Comparison of ENCODE assay signal across 23 cellular contexts in genomic region chr11:73591050-73591449, GRCh38. TPM values are rescaled to one million over a fixed set of nuclear protein-coding genes. Genes with fewer than 3 reads are reported as not detected.
"Had no signal": no experiment of that assay in that cellular context is flagged by ENCODE, and none has a peak within 500 bp of the region (broad histone marks: within the 10 kb centered on the region; RNA-seq: fewer than 3 reads in every experiment).

No MANE protein-coding gene starts in this region.

- ATAC-seq: left ventricle myocardium superior; psoas muscle; right lobe of liver; stimulated activated effector memory CD8-positive, alpha-beta T cell treated with anti-CD3 and anti-CD28 coated beads, Interleukin-12 subunit alpha, Interleukin-12 subunit beta, amount 100 ng/mL, for 72 hours; stimulated activated naive CD8-positive, alpha-beta T cell treated with anti-CD3 and anti-CD28 coated beads, Interleukin-15, Interleukin-2, amounts not matched to agents 100 U/mL and 50 U/mL, for 24 hours had no signal

- H3K27me3 ChIP-seq: colonic mucosa, right lobe of liver, suprapubic skin, thyroid gland, upper lobe of left lung, vagina had no signal

- H3K9me3 ChIP-seq: colonic mucosa, psoas muscle, right lobe of liver, suprapubic skin, thyroid gland, upper lobe of left lung, vagina had no signal

- H3K27ac ChIP-seq: colonic mucosa, psoas muscle, right lobe of liver, suprapubic skin, thyroid gland, upper lobe of left lung, vagina had no signal

- H3K36me3 ChIP-seq: colonic mucosa, right lobe of liver, suprapubic skin, thyroid gland, upper lobe of left lung, vagina had no signal

- H3K4me3 ChIP-seq: colonic mucosa, lung, psoas muscle, right lobe of liver, suprapubic skin, thyroid gland, upper lobe of left lung, vagina had no signal

- H3K9me3 Mint-ChIP-seq: naive B cell; nephron; stimulated activated effector memory CD8-positive, alpha-beta T cell treated with anti-CD3 and anti-CD28 coated beads, Interleukin-12 subunit alpha, Interleukin-12 subunit beta, amount 100 ng/mL, for 72 hours had no signal

- H3K27ac Mint-ChIP-seq: nephron had no signal

- H3K36me3 Mint-ChIP-seq: naive B cell; stimulated activated effector memory CD8-positive, alpha-beta T cell treated with anti-CD3 and anti-CD28 coated beads, Interleukin-12 subunit alpha, Interleukin-12 subunit beta, amount 100 ng/mL, for 72 hours had no signal

- H3K4me1 ChIP-seq: colonic mucosa had no signal

- H3K27me3 Mint-ChIP-seq: naive B cell had no signal

- DNase-seq: colonic mucosa; dermis blood vessel endothelial cell; erythroblast; foreskin melanocyte; head of caudate nucleus; hypothalamus; left ventricle myocardium superior; mesenchymal stem cell; naive B cell; psoas muscle; retina; right lobe of liver; stimulated activated CD4-positive, alpha-beta T cell treated with anti-CD3 and anti-CD28 coated beads, Interleukin-4, amount 100 ng/mL, for 1 hour; stimulated activated CD8-positive, alpha-beta memory T cell treated with anti-CD3 and anti-CD28 coated beads, Interleukin-4, amount 100 ng/mL, for 48 hours; stimulated activated naive CD8-positive, alpha-beta T cell treated with anti-CD3 and anti-CD28 coated beads, Interleukin-15, Interleukin-2, amounts not matched to agents 100 U/mL and 50 U/mL, for 24 hours; thyroid gland; upper lobe of left lung had no signal

- H3K4me3 Mint-ChIP-seq: nephron; stimulated activated effector memory CD8-positive, alpha-beta T cell treated with anti-CD3 and anti-CD28 coated beads, Interleukin-12 subunit alpha, Interleukin-12 subunit beta, amount 100 ng/mL, for 72 hours had no signal

RNA-seq across cellular contexts. Expression of gene PLEKHB1, which starts 55.3 kb away (rescaled TPM):
- polyA plus RNA-seq: keratinocyte had no signal
